In genomic region chr1:37514350-37515184, GRCh38 we compare ENCODE assay signal across 8 cellular contexts. TPM values are rescaled to one million over a fixed set of nuclear protein-coding genes. Genes with fewer than 3 reads are reported as not detected.
DNase-seq lines count a peak whose midpoint lies in the region; ATAC-seq and TF ChIP-seq lines count a peak whose summit lies in the region.

TSS of gene MEAF6 (minus strand) at chr1:37514766. CDS start at chr1:37514746, 20 bp downstream.

- no peaks in the 10 kb centered on the region for H3K9me3 Mint-ChIP-seq in IgD-negative memory B cell
- no peaks in the 10 kb centered on the region for H3K9me3 Mint-ChIP-seq in activated T-helper 2 cell treated with anti-CD3 and anti-CD28 coated beads, Interferon-gamma antibody, Interleukin-2, Interleukin-4, amounts not matched to agents 10 μg/mL and 5 μg/mL and 100 μg/mL, durations not matched to agents 14 hours and 24 hours and 36 hours
- no peaks in the 10 kb centered on the region for H3K9me3 Mint-ChIP-seq in nephron
- H3K9me3 Mint-ChIP-seq in stimulated activated naive CD8-positive, alpha-beta T cell treated with anti-CD3 and anti-CD28 coated beads, Interleukin-15, Interleukin-2, amounts not matched to agents 100 ng/mL and 50 ng/mL, for 24 hours = no peaks in the 10 kb centered on the region

- H3K4me1 Mint-ChIP-seq in IgD-negative memory B cell (peaks cover 21 to 27% (median 23%) of the 10 kb centered on the region in 3 donors), nephron (peaks cover 17% of the 10 kb centered on the region)
- H3K4me1 Mint-ChIP-seq in activated T-helper 2 cell treated with anti-CD3 and anti-CD28 coated beads, Interferon-gamma antibody, Interleukin-2, Interleukin-4, amounts not matched to agents 10 μg/mL and 5 μg/mL and 100 μg/mL, durations not matched to agents 14 hours and 24 hours and 36 hours (ENCODE audit: low read depth) = peaks cover 34% of the 10 kb centered on the region
- H3K4me1 Mint-ChIP-seq in stimulated activated naive CD8-positive, alpha-beta T cell treated with anti-CD3 and anti-CD28 coated beads, Interleukin-15, Interleukin-2, amounts not matched to agents 100 ng/mL and 50 ng/mL, for 24 hours (ENCODE audit: low read depth) = peaks cover 54% of the 10 kb centered on the region

- H3K36me3 Mint-ChIP-seq in IgD-negative memory B cell (peaks cover 1% of the 10 kb centered on the region), nephron (ENCODE audit: low read depth) (peaks cover 15% of the 10 kb centered on the region)
- H3K36me3 Mint-ChIP-seq in activated T-helper 2 cell treated with anti-CD3 and anti-CD28 coated beads, Interferon-gamma antibody, Interleukin-2, Interleukin-4, amounts not matched to agents 10 μg/mL and 5 μg/mL and 100 μg/mL, durations not matched to agents 14 hours and 24 hours and 36 hours (ENCODE audit: low read depth) = peaks cover 30% of the 10 kb centered on the region
- peaks cover 17% of the 10 kb centered on the region for H3K36me3 Mint-ChIP-seq in stimulated activated naive CD8-positive, alpha-beta T cell treated with anti-CD3 and anti-CD28 coated beads, Interleukin-15, Interleukin-2, amounts not matched to agents 100 ng/mL and 50 ng/mL, for 24 hours (ENCODE audit: low read depth)

- TF ChIP-seq CTCF in fibroblast of pulmonary artery (IDR thresholded peaks at IDR 0.05; ENCODE audit: low read length, missing control alignments) = no peak
- TF ChIP-seq CTCF in nephron (IDR thresholded peaks at IDR 0.05; ENCODE audit: unreplicated experiment in 3 of 3) = peak; percentile 71 to 89 (median 77)

- H3K4me3 Mint-ChIP-seq in IgD-negative memory B cell = peak within 1 kb of the TSS; percentile 90 to 99 (median 94)
- peak within 1 kb of the TSS; percentile 93 for H3K4me3 Mint-ChIP-seq in activated T-helper 2 cell treated with anti-CD3 and anti-CD28 coated beads, Interferon-gamma antibody, Interleukin-2, Interleukin-4, amounts not matched to agents 10 μg/mL and 5 μg/mL and 100 μg/mL, durations not matched to agents 14 hours and 24 hours and 36 hours (ENCODE audit: low read depth)
- H3K4me3 Mint-ChIP-seq in nephron = peak within 1 kb of the TSS; percentile 99 to 100 (median 99)
- H3K4me3 Mint-ChIP-seq in stimulated activated naive CD8-positive, alpha-beta T cell treated with anti-CD3 and anti-CD28 coated beads, Interleukin-15, Interleukin-2, amounts not matched to agents 100 ng/mL and 50 ng/mL, for 24 hours = peak within 1 kb of the TSS; percentile 91

- ATAC-seq in GM21529 (IDR thresholded peaks at IDR 0.05; ENCODE audit: unreplicated experiment) = peak; percentile 88

- DNase-seq in DMS79 (lab: John Stamatoyannopoulos, UW) = peak; percentile 83
- peak; percentile 93 for DNase-seq in RPMI8226
- DNase-seq in activated T-helper 2 cell treated with anti-CD3 and anti-CD28 coated beads, Interferon-gamma antibody, Interleukin-2, Interleukin-4, amounts not matched to agents 10 μg/mL and 5 μg/mL and 100 μg/mL, durations not matched to agents 14 hours and 24 hours and 36 hours (ENCODE audit: low spot score) = peak; percentile 81
- DNase-seq in fibroblast of pulmonary artery (ENCODE audit: low read depth) = peak; percentile 82

- peaks cover 2% of the 10 kb centered on the region for H3K27me3 Mint-ChIP-seq in IgD-negative memory B cell
- no peaks in the 10 kb centered on the region for H3K27me3 Mint-ChIP-seq in activated T-helper 2 cell treated with anti-CD3 and anti-CD28 coated beads, Interferon-gamma antibody, Interleukin-2, Interleukin-4, amounts not matched to agents 10 μg/mL and 5 μg/mL and 100 μg/mL, durations not matched to agents 14 hours and 24 hours and 36 hours (ENCODE audit: low read depth)
- peaks cover 12% of the 10 kb centered on the region for H3K27me3 Mint-ChIP-seq in nephron (ENCODE audit: low read depth)
- no peaks in the 10 kb centered on the region for H3K27me3 Mint-ChIP-seq in stimulated activated naive CD8-positive, alpha-beta T cell treated with anti-CD3 and anti-CD28 coated beads, Interleukin-15, Interleukin-2, amounts not matched to agents 100 ng/mL and 50 ng/mL, for 24 hours

- H3K4me3 ChIP-seq in fibroblast of pulmonary artery (replicated peaks; ENCODE audit: low read depth, low read length) = peak within 1 kb of the TSS; percentile 79

- H3K27ac Mint-ChIP-seq in IgD-negative memory B cell (peak within 1 kb of the TSS; percentile 88 to 99 (median 97)), nephron (peak within 1 kb of the TSS; percentile 87 to 98 (median 97))
- peak within 1 kb of the TSS; percentile 95 for H3K27ac Mint-ChIP-seq in activated T-helper 2 cell treated with anti-CD3 and anti-CD28 coated beads, Interferon-gamma antibody, Interleukin-2, Interleukin-4, amounts not matched to agents 10 μg/mL and 5 μg/mL and 100 μg/mL, durations not matched to agents 14 hours and 24 hours and 36 hours
- peak within 1 kb of the TSS; percentile 98 for H3K27ac Mint-ChIP-seq in stimulated activated naive CD8-positive, alpha-beta T cell treated with anti-CD3 and anti-CD28 coated beads, Interleukin-15, Interleukin-2, amounts not matched to agents 100 ng/mL and 50 ng/mL, for 24 hours

- intact Hi-C loops in activated T-helper 2 cell treated with anti-CD3 and anti-CD28 coated beads, Interferon-gamma antibody, Interleukin-2, Interleukin-4, amounts not matched to agents 10 μg/mL and 5 μg/mL and 100 μg/mL, durations not matched to agents 14 hours and 24 hours and 36 hours (cut with micrococcal nuclease) = loop anchor here (2.0 to 5.0 kb wide), 2 partner anchors 36 to 38 kb away; partner anchors contain the start of gene SNIP1

RNA-seq across cellular contexts. Expression of gene MEAF6, which starts in this region (rescaled TPM):
- polyA plus RNA-seq in IgD-negative memory B cell = 151 TPM
- total RNA-seq in activated T-helper 2 cell treated with anti-CD3 and anti-CD28 coated beads, Interferon-gamma antibody, Interleukin-2, Interleukin-4, amounts not matched to agents 10 μg/mL and 5 μg/mL and 100 μg/mL, durations not matched to agents 14 hours and 24 hours and 36 hours = 87.9 and 93.0 TPM in 2 replicates

Comparison
In these comparisons a context has a peak if more than half of its experiments do, and no peak if none do; other contexts are left out.
1. Peak in every context shown above with its lines: DNase-seq, ATAC-seq and H3K4me3 ChIP-seq.